In genomic region chr2:105859694-105859951, GRCh38 we compare ENCODE assay signal across 21 cellular contexts.
A peak's percentile ranks its signal among the peaks of the same experiment; 100 is the strongest.
DNase-seq lines count a peak whose midpoint lies in the region; ATAC-seq and TF ChIP-seq lines count a peak whose summit lies in the region.
"Had no signal": no experiment of that assay in that cellular context is flagged by ENCODE, and none has a peak within 500 bp of the region (broad histone marks: within the 10 kb centered on the region; RNA-seq: fewer than 3 reads in every experiment).

No MANE protein-coding gene starts in this region.

- H3K27me3 ChIP-seq in Caco-2 (replicated peaks; ENCODE audit: control insufficient read depth, insufficient read depth, low read length), result no peaks in the 10 kb centered on the region
- no peaks in the 10 kb centered on the region for H3K27me3 ChIP-seq in heart right ventricle
- H3K27me3 ChIP-seq: heart left ventricle, upper lobe of right lung had no signal

- peaks cover 50% of the 10 kb centered on the region for H3K36me3 Mint-ChIP-seq in activated CD4-positive, alpha-beta memory T cell treated with anti-CD3 and anti-CD28 coated beads for 36 hours
- peaks cover 77% of the 10 kb centered on the region for H3K36me3 Mint-ChIP-seq in activated CD4-positive, alpha-beta memory T cell treated with anti-CD3 and anti-CD28 coated beads, Interleukin-2, amount 10 ng/mL, durations not matched to agents 7 days and 5 days (ENCODE audit: low read depth)
- H3K36me3 Mint-ChIP-seq in Caco-2 (ENCODE audit: insufficient read depth, unreplicated experiment), result peaks cover 79% of the 10 kb centered on the region
- H3K36me3 Mint-ChIP-seq in activated naive CD8-positive, alpha-beta T cell, result peaks cover 2% of the 10 kb centered on the region
- H3K36me3 Mint-ChIP-seq in naive thymus-derived CD8-positive, alpha-beta T cell, result peaks cover 0 to 59% (median 14%) of the 10 kb centered on the region in 3 donors

- no peak overlapping the region for H3K4me3 Mint-ChIP-seq in activated CD4-positive, alpha-beta memory T cell treated with anti-CD3 and anti-CD28 coated beads for 36 hours
- no peak overlapping the region for H3K4me3 Mint-ChIP-seq in activated CD4-positive, alpha-beta memory T cell treated with anti-CD3 and anti-CD28 coated beads, Interleukin-2, amount 10 ng/mL, durations not matched to agents 7 days and 5 days
- H3K4me3 Mint-ChIP-seq in Caco-2 (ENCODE audit: unreplicated experiment), result no peak overlapping the region
- peak overlapping the region; percentile 33 for H3K4me3 Mint-ChIP-seq in activated naive CD8-positive, alpha-beta T cell
- peak overlapping the region in 7 of 10 donors; percentile 55 to 88 (median 75) for H3K4me3 Mint-ChIP-seq in naive thymus-derived CD8-positive, alpha-beta T cell
- H3K4me3 Mint-ChIP-seq: CD14-positive monocyte; HFFc6; nephron progenitor cell; T-helper 1 cell treated with Interleukin-12 subunit alpha and Interleukin-12 subunit beta and Interleukin-4 antibody, amounts not matched to agents 30 μg/mL and 1 μg/mL, for 36 hours had no signal

- BruUV-seq in Caco-2 (replicated peaks; lab: Mats Ljungman, UMichigan), result no TSS peak

- peak overlapping the region; percentile 96 for H3K27ac Mint-ChIP-seq in activated CD4-positive, alpha-beta memory T cell treated with anti-CD3 and anti-CD28 coated beads for 36 hours
- H3K27ac Mint-ChIP-seq in activated CD4-positive, alpha-beta memory T cell treated with anti-CD3 and anti-CD28 coated beads, Interleukin-2, amount 10 ng/mL, durations not matched to agents 7 days and 5 days, result no peak overlapping the region
- peak overlapping the region; percentile 59 for H3K27ac Mint-ChIP-seq in Caco-2 (ENCODE audit: unreplicated experiment)
- peak overlapping the region; percentile 98 for H3K27ac Mint-ChIP-seq in activated naive CD8-positive, alpha-beta T cell
- H3K27ac Mint-ChIP-seq in naive thymus-derived CD8-positive, alpha-beta T cell, result peak overlapping the region; percentile 80 to 99 (median 95)
- H3K27ac Mint-ChIP-seq: HFFc6, nephron progenitor cell had no signal

- TF ChIP-seq CTCF in Caco-2 (IDR thresholded peaks at IDR 0.05; ENCODE audit: insufficient read depth in 1 of 2, low read depth in 1 of 2, low read length in 1 of 2, severe bottlenecking in 1 of 2, unreplicated experiment in 1 of 2), result no peak
- no peak for TF ChIP-seq CTCF in heart right ventricle (IDR thresholded peaks at IDR 0.05)

- DNase-seq in activated CD4-positive, alpha-beta memory T cell treated with anti-CD3 and anti-CD28 coated beads for 36 hours, result no peak
- no peak for DNase-seq in activated CD4-positive, alpha-beta memory T cell treated with anti-CD3 and anti-CD28 coated beads, Interleukin-2, amount 10 ng/mL, durations not matched to agents 7 days and 5 days
- DNase-seq in Caco-2 (no peak), NCI-H1436 (lab: John Stamatoyannopoulos, UW) (no peak), heart right ventricle (no peak)
- no peak for DNase-seq in naive thymus-derived CD8-positive, alpha-beta T cell
- no peak for DNase-seq in activated CD4-positive, CD25-positive, alpha-beta regulatory T cell (lab: John Stamatoyannopoulos, UW)
- DNase-seq: central memory CD4-positive, alpha-beta T cell; DMS79 treated with DMSO at 0.1 percent for 48 hours; heart left ventricle; HFFc6; NCI-H2081 treated with DMSO at 0.1 percent for 48 hours; NCI-H524; nephron progenitor cell; Right ventricle myocardium superior; upper lobe of right lung; WERI-Rb-1 had no signal

- CTCF ChIA-PET in activated CD4-positive, alpha-beta memory T cell treated with anti-CD3 and anti-CD28 coated beads for 36 hours (lab: Charles Lee), result no interaction called here
- CTCF ChIA-PET in activated CD4-positive, alpha-beta memory T cell treated with anti-CD3 and anti-CD28 coated beads, Interleukin-2, amount 10 ng/mL, durations not matched to agents 7 days and 5 days (lab: Charles Lee), result interaction anchor here (0.6 to 2.1 kb wide), 2 partner anchors 72 to 494 kb away, joined by 3 to 6 read pairs; no protein-coding TSS in a partner anchor
- CTCF ChIA-PET in Caco-2 (lab: Charles Lee), result no interaction called here

- H3K27me3 Mint-ChIP-seq in activated CD4-positive, alpha-beta memory T cell treated with anti-CD3 and anti-CD28 coated beads for 36 hours, result no peaks in the 10 kb centered on the region
- H3K27me3 Mint-ChIP-seq in activated CD4-positive, alpha-beta memory T cell treated with anti-CD3 and anti-CD28 coated beads, Interleukin-2, amount 10 ng/mL, durations not matched to agents 7 days and 5 days, result no peaks in the 10 kb centered on the region
- no peaks in the 10 kb centered on the region for H3K27me3 Mint-ChIP-seq in Caco-2 (ENCODE audit: insufficient read depth, unreplicated experiment)
- no peaks in the 10 kb centered on the region for H3K27me3 Mint-ChIP-seq in activated naive CD8-positive, alpha-beta T cell
- H3K27me3 Mint-ChIP-seq in naive thymus-derived CD8-positive, alpha-beta T cell, result no peaks in the 10 kb centered on the region

- intact Hi-C loops in activated CD4-positive, alpha-beta memory T cell treated with anti-CD3 and anti-CD28 coated beads for 36 hours (cut with micrococcal nuclease), result loop anchor here (2.0 to 10.0 kb wide), 3 partner anchors 68 to 185 kb away; no protein-coding TSS in a partner anchor
- intact Hi-C loops in Caco-2 (cut with micrococcal nuclease; ENCODE audit: unreplicated experiment), result no loop called here
- intact Hi-C loops in heart right ventricle (cut with DNase I), result no loop called here

- WGBS in heart right ventricle, 2 donors, result 97 to 100% methylated on average over 2 of the region's 2 CpGs

- no peaks in the 10 kb centered on the region; the same call in none of the 2 replicates for H3K36me3 ChIP-seq in Caco-2 (ENCODE audit: control insufficient read depth, insufficient read depth, low read length)
- H3K36me3 ChIP-seq in heart right ventricle, result peaks cover 0 to 32% (median 6%) of the 10 kb centered on the region in 9 donors

- POLR2A ChIA-PET in activated CD4-positive, alpha-beta memory T cell treated with anti-CD3 and anti-CD28 coated beads for 36 hours (lab: Charles Lee), result interaction anchor here (1.0 to 1.6 kb wide), 3 partner anchors 15 to 107 kb away, joined by 3 read pairs; no protein-coding TSS in a partner anchor
- POLR2A ChIA-PET in activated CD4-positive, alpha-beta memory T cell treated with anti-CD3 and anti-CD28 coated beads, Interleukin-2, amount 10 ng/mL, durations not matched to agents 7 days and 5 days (lab: Charles Lee), result interaction anchor here (1.3 to 2.8 kb wide), 2 partner anchors 10 to 113 kb away, joined by 3 to 9 read pairs; no protein-coding TSS in a partner anchor
- POLR2A ChIA-PET in Caco-2 (lab: Charles Lee), result no interaction called here
- POLR2A ChIA-PET in naive thymus-derived CD8-positive, alpha-beta T cell (lab: Charles Lee), result interaction anchor here (0.8 kb wide), 1 partner anchor 110 kb away, joined by 3 read pairs; no protein-coding TSS in a partner anchor

- ATAC-seq in naive thymus-derived CD8-positive, alpha-beta T cell, result no peak
- ATAC-seq in heart right ventricle, result no peak
- ATAC-seq: heart left ventricle, K562, upper lobe of right lung had no signal

- H3K4me3 ChIP-seq in Caco-2 (ENCODE audit: low read depth, low read length) (no peak overlapping the region), heart right ventricle (no peak overlapping the region)
- H3K4me3 ChIP-seq: heart left ventricle, K562, upper lobe of right lung had no signal

- H3K9me3 ChIP-seq in Caco-2 (no peaks in the 10 kb centered on the region), heart right ventricle (no peaks in the 10 kb centered on the region)
- H3K9me3 ChIP-seq: heart left ventricle, upper lobe of right lung had no signal

- peaks cover 10% of the 10 kb centered on the region for H3K4me1 ChIP-seq in Caco-2
- peaks cover 0 to 36% (median 9%) of the 10 kb centered on the region in 9 donors for H3K4me1 ChIP-seq in heart right ventricle
- H3K4me1 ChIP-seq: upper lobe of right lung had no signal

- peak overlapping the region in 1 of 10 donors; percentile 32 for H3K27ac ChIP-seq in heart right ventricle
- H3K27ac ChIP-seq: upper lobe of right lung, WERI-Rb-1 had no signal

- peaks cover 98% of the 10 kb centered on the region for H3K4me1 Mint-ChIP-seq in activated CD4-positive, alpha-beta memory T cell treated with anti-CD3 and anti-CD28 coated beads for 36 hours (ENCODE audit: low read depth)
- H3K4me1 Mint-ChIP-seq in activated CD4-positive, alpha-beta memory T cell treated with anti-CD3 and anti-CD28 coated beads, Interleukin-2, amount 10 ng/mL, durations not matched to agents 7 days and 5 days, result peaks cover 96% of the 10 kb centered on the region
- peaks cover 13% of the 10 kb centered on the region for H3K4me1 Mint-ChIP-seq in Caco-2 (ENCODE audit: low read depth, unreplicated experiment)
- peaks cover 100% of the 10 kb centered on the region for H3K4me1 Mint-ChIP-seq in activated naive CD8-positive, alpha-beta T cell (ENCODE audit: low read depth)
- H3K4me1 Mint-ChIP-seq in naive thymus-derived CD8-positive, alpha-beta T cell, result peaks cover 55 to 100% (median 98%) of the 10 kb centered on the region in 4 donors

- no peaks in the 10 kb centered on the region for H3K9me3 Mint-ChIP-seq in activated CD4-positive, alpha-beta memory T cell treated with anti-CD3 and anti-CD28 coated beads for 36 hours
- no peaks in the 10 kb centered on the region for H3K9me3 Mint-ChIP-seq in activated CD4-positive, alpha-beta memory T cell treated with anti-CD3 and anti-CD28 coated beads, Interleukin-2, amount 10 ng/mL, durations not matched to agents 7 days and 5 days
- no peaks in the 10 kb centered on the region for H3K9me3 Mint-ChIP-seq in Caco-2 (ENCODE audit: unreplicated experiment)
- no peaks in the 10 kb centered on the region for H3K9me3 Mint-ChIP-seq in activated naive CD8-positive, alpha-beta T cell (ENCODE audit: low read depth)
- no peaks in the 10 kb centered on the region for H3K9me3 Mint-ChIP-seq in naive thymus-derived CD8-positive, alpha-beta T cell
- H3K9me3 Mint-ChIP-seq: HFFc6; nephron progenitor cell; T-helper 1 cell treated with Interleukin-12 subunit alpha and Interleukin-12 subunit beta and Interleukin-4 antibody, amounts not matched to agents 30 μg/mL and 1 μg/mL, for 36 hours had no signal

Comparison
In these comparisons a context has a peak if more than half of its experiments do, and no peak if none do; other contexts are left out.
1. H3K4me3 Mint-ChIP-seq: peak in activated naive CD8-positive, alpha-beta T cell (single experiment) and naive thymus-derived CD8-positive, alpha-beta T cell (7 of 10); none in activated CD4-positive, alpha-beta memory T cell treated with anti-CD3 and anti-CD28 coated beads for 36 hours (single experiment), activated CD4-positive, alpha-beta memory T cell treated with anti-CD3 and anti-CD28 coated beads, Interleukin-2, amount 10 ng/mL, durations not matched to agents 7 days and 5 days (single experiment) and Caco-2 (single experiment).